In genomic region chr7:2374830-2375728, GRCh38 we compare ENCODE assay signal across 25 cellular contexts. TPM values are rescaled to one million over a fixed set of nuclear protein-coding genes. Genes with fewer than 3 reads are reported as not detected.
DNase-seq lines count a peak whose midpoint lies in the region; ATAC-seq, FAIRE-seq and TF ChIP-seq lines count a peak whose summit lies in the region.
"Had no signal": no experiment of that assay in that cellular context is flagged by ENCODE, and none has a peak within 500 bp of the region (broad histone marks: within the 10 kb centered on the region; RNA-seq: fewer than 3 reads in every experiment).

No MANE protein-coding gene starts in this region.

- in situ Hi-C loops in IMR-90 (cut with MboI; ENCODE audit: low sequenced_read_pairs): no loop called here
- in situ Hi-C loops in K562 (cut with MboI): no loop called here

- peaks cover 74% of the 10 kb centered on the region for H3K36me3 Mint-ChIP-seq in activated CD4-positive, alpha-beta T cell treated with anti-CD3 and anti-CD28 coated beads, Interleukin-2, amount 10 ng/mL, durations not matched to agents 7 days and 5 days (ENCODE audit: low read depth)

- H3K27ac Mint-ChIP-seq in activated CD4-positive, alpha-beta T cell treated with anti-CD3 and anti-CD28 coated beads, Interleukin-2, amount 10 ng/mL, durations not matched to agents 7 days and 5 days: no peak overlapping the region
- H3K27ac Mint-ChIP-seq: activated CD8-positive, alpha-beta T cell treated with anti-CD3 and anti-CD28 coated beads, Interleukin-2, amount 10 ng/mL, durations not matched to agents 7 days and 5 days had no signal

- dilution Hi-C loops in IMR-90 (cut with HindIII; ENCODE audit: low sequenced_read_pairs, unreplicated experiment): no loop called here

- H3K27ac ChIP-seq in A673 (ENCODE audit: low read depth, low read length, poor library complexity, severe bottlenecking) (no peak overlapping the region), IMR-90 (ENCODE audit: insufficient read depth, low read length) (no peak overlapping the region), K562 (ENCODE audit: extremely low read depth, low read depth, low read length) (no peak overlapping the region)
- H3K27ac ChIP-seq: brain microvascular endothelial cell, tibial nerve had no signal

- H3K56ac ChIP-seq in IMR-90 (ENCODE audit: extremely low read depth, insufficient read depth, low read length): no peak overlapping the region

- no peaks in the 10 kb centered on the region for H3K27me3 ChIP-seq in A673 (replicated peaks; ENCODE audit: insufficient read depth, low read depth, low read length, poor library complexity)
- H3K27me3 ChIP-seq in IMR-90 (ENCODE audit: control insufficient read depth, insufficient read depth, low read length): no peaks in the 10 kb centered on the region
- no peaks in the 10 kb centered on the region for H3K27me3 ChIP-seq in K562 (ENCODE audit: control insufficient read depth in 2 of 2, insufficient read depth in 2 of 2, low read length in 2 of 2)
- H3K27me3 ChIP-seq: brain microvascular endothelial cell, tibial nerve had no signal

- H4K5ac ChIP-seq in IMR-90 (ENCODE audit: low read depth, low read length): no peak overlapping the region

- no peak overlapping the region for H2AFZ ChIP-seq in IMR-90 (replicated peaks; ENCODE audit: low read length, poor library complexity)
- H2AFZ ChIP-seq in K562 (ENCODE audit: low read depth, low read length): no peak overlapping the region

- H3K4me1 ChIP-seq in A673 (ENCODE audit: insufficient read depth, low read length, poor library complexity, severe bottlenecking) (no peaks in the 10 kb centered on the region), IMR-90 (ENCODE audit: control insufficient read depth, insufficient read depth, low read length) (no peaks in the 10 kb centered on the region), K562 (replicated peaks in 1 of 2; ENCODE audit: control insufficient read depth in 2 of 2, insufficient read depth in 2 of 2, low read length in 2 of 2) (peaks cover 0 to 9% of the 10 kb centered on the region in 2 experiments; a peak in 1 of 5 replicates), mucosa of descending colon (ENCODE audit: low read depth) (no peaks in the 10 kb centered on the region)
- H3K4me1 ChIP-seq: tibial nerve had no signal

- H2AK9ac ChIP-seq in IMR-90 (replicated peaks; ENCODE audit: low read depth, low read length, poor library complexity): no peak overlapping the region

- H4K91ac ChIP-seq in IMR-90 (ENCODE audit: insufficient read depth, low read depth, low read length): no peak overlapping the region

- H2BK20ac ChIP-seq in IMR-90 (ENCODE audit: low read depth, low read length): no peak overlapping the region

- CTCF ChIA-PET in A673 (lab: Charles Lee): no interaction called here
- CTCF ChIA-PET in IMR-90 (lab: Yijun Ruan, JAX): no interaction called here
- CTCF ChIA-PET in K562 (lab: Yijun Ruan, JAX; ENCODE audit: low intra/inter-chr PET ratio): no interaction called here
- CTCF ChIA-PET in activated CD4-positive, alpha-beta T cell treated with anti-CD3 and anti-CD28 coated beads, Interleukin-2, amount 10 ng/mL, durations not matched to agents 7 days and 5 days (lab: Charles Lee): interaction anchor here (1.3 kb wide), 1 partner anchor 9 kb away, joined by 3 read pairs; no protein-coding TSS in a partner anchor

- no peak overlapping the region for H3K23ac ChIP-seq in IMR-90 (ENCODE audit: low read depth, low read length)

- no peak overlapping the region for H2BK15ac ChIP-seq in IMR-90 (ENCODE audit: low read depth, low read length)

- no peak overlapping the region for H2BK5ac ChIP-seq in IMR-90 (ENCODE audit: low read depth, low read length, poor library complexity, severe bottlenecking)

- DNase-seq in A673 (ENCODE audit: low spot score): no peak
- no peak for DNase-seq in IMR-90
- DNase-seq in K562 (ENCODE audit: extremely low read depth in 1 of 4, low spot score in 3 of 4): no peak
- DNase-seq in mucosa of descending colon: no peak
- no peak for DNase-seq in activated CD4-positive, alpha-beta T cell treated with anti-CD3 and anti-CD28 coated beads, Interleukin-2, amount 50 U/mL, for 4 hours
- DNase-seq in activated CD4-positive, alpha-beta T cell treated with anti-CD3 and anti-CD28 coated beads, Interleukin-2, amount 10 ng/mL, durations not matched to agents 7 days and 5 days: no peak
- no peak for DNase-seq in T-helper 9 cell
- DNase-seq: ACHN; activated CD8-positive, alpha-beta T cell treated with anti-CD3 and anti-CD28 coated beads, Interleukin-2, amount 10 ng/mL, durations not matched to agents 7 days and 5 days; activated gamma-delta T cell; activated T-cell treated with anti-CD3 and anti-CD28 coated beads for 4 hours; brain microvascular endothelial cell; DMS53; effector CD8-positive, alpha-beta T cell; erythroblast; kidney glomerular epithelial cell; NCI-H1105; NCI-H187 treated with DMSO at 0.1 percent for 48 hours; NCI-H526 treated with DMSO at 0.1 percent for 48 hours; T-helper 1 cell had no signal

- peaks cover 1% of the 10 kb centered on the region for H3K4me1 Mint-ChIP-seq in activated CD4-positive, alpha-beta T cell treated with anti-CD3 and anti-CD28 coated beads, Interleukin-2, amount 10 ng/mL, durations not matched to agents 7 days and 5 days

- no peak overlapping the region for H4K8ac ChIP-seq in IMR-90 (ENCODE audit: low read depth in 2 of 2, low read length in 2 of 2)

- H2BK120ac ChIP-seq in IMR-90 (ENCODE audit: low read depth, low read length): no peak overlapping the region

- ATAC-seq in IMR-90 (ENCODE audit: low read depth) (no peak), K562 (no peak), mucosa of descending colon (peak; percentile 7), HG03045 (IDR thresholded peaks at IDR 0.05; ENCODE audit: unreplicated experiment) (no peak)
- ATAC-seq: activated CD4-positive, CD25-positive, alpha-beta regulatory T cell treated with anti-CD3 and anti-CD28 coated beads, Interleukin-2, amount 50 U/mL, for 24 hours; activated CD8-positive, alpha-beta T cell treated with anti-CD3 and anti-CD28 coated beads, Interleukin-2, amount 10 ng/mL, durations not matched to agents 7 days and 5 days had no signal

- intact Hi-C loops in A673 (cut with micrococcal nuclease; ENCODE audit: unreplicated experiment): no loop called here
- intact Hi-C loops in IMR-90 (cut with micrococcal nuclease): no loop called here
- intact Hi-C loops in K562 (cut with micrococcal nuclease): loop anchor here (10.0 kb wide), 1 partner anchor 60 kb away; no protein-coding TSS in a partner anchor
- intact Hi-C loops in mucosa of descending colon (cut with DNase I, micrococcal nuclease): no loop called here

- no peaks in the 10 kb centered on the region for H3K27me3 Mint-ChIP-seq in activated CD4-positive, alpha-beta T cell treated with anti-CD3 and anti-CD28 coated beads, Interleukin-2, amount 10 ng/mL, durations not matched to agents 7 days and 5 days

- H3K79me1 ChIP-seq in IMR-90 (ENCODE audit: low read depth in 1 of 2, low read length in 2 of 2): peaks cover 23 to 55% of the 10 kb centered on the region in 2 experiments

- peaks cover 51% of the 10 kb centered on the region for H3K79me2 ChIP-seq in K562 (ENCODE audit: control insufficient read depth, insufficient read depth, low read length)

- no peak overlapping the region for H3K4me3 Mint-ChIP-seq in activated CD4-positive, alpha-beta T cell treated with anti-CD3 and anti-CD28 coated beads, Interleukin-2, amount 10 ng/mL, durations not matched to agents 7 days and 5 days
- H3K4me3 Mint-ChIP-seq: activated CD8-positive, alpha-beta T cell treated with anti-CD3 and anti-CD28 coated beads, Interleukin-2, amount 10 ng/mL, durations not matched to agents 7 days and 5 days had no signal

- no peaks in the 10 kb centered on the region for H3K9me3 ChIP-seq in A673 (ENCODE audit: low read depth, low read length, poor library complexity, severe bottlenecking)
- no peaks in the 10 kb centered on the region for H3K9me3 ChIP-seq in IMR-90 (ENCODE audit: control insufficient read depth, insufficient read depth, low read length)
- no peaks in the 10 kb centered on the region for H3K9me3 ChIP-seq in K562 (replicated peaks; ENCODE audit: control insufficient read depth, insufficient read depth, low read depth, low read length)
- no peaks in the 10 kb centered on the region for H3K9me3 ChIP-seq in mucosa of descending colon
- H3K9me3 ChIP-seq: tibial nerve had no signal

- FAIRE-seq in K562 (lab: Jason Lieb, UNC): no peak
- FAIRE-seq: colon, G401.6 had no signal

- H3K9me1 ChIP-seq in IMR-90 (ENCODE audit: insufficient read depth, low read length) (peaks cover 3% of the 10 kb centered on the region; the same call in 1 of the 2 replicates), K562 (ENCODE audit: control insufficient read depth, insufficient read depth, low read length) (no peaks in the 10 kb centered on the region)

- no peak overlapping the region for H3K14ac ChIP-seq in IMR-90 (replicated peaks; ENCODE audit: low read depth, low read length)

- no peak overlapping the region for H2AK5ac ChIP-seq in IMR-90 (ENCODE audit: low read depth, low read length)

- no peak for TF ChIP-seq EP300 in K562 (IDR thresholded peaks at IDR 0.05; ENCODE audit: low read length)

- TF ChIP-seq RAD21 in IMR-90 (IDR thresholded peaks at IDR 0.05; ENCODE audit: low read length) (no peak), K562 (CRISPR knock-in tag; conservative IDR thresholded peaks at IDR 0.05 in 1 of 2, IDR thresholded peaks at IDR 0.05 in 1 of 2) (no peak)

- TF ChIP-seq POLR2A in IMR-90 (IDR thresholded peaks at IDR 0.05; ENCODE audit: low read depth, low read length) (no peak), K562 (conservative IDR thresholded peaks at IDR 0.05) (no peak)

- H3K36me3 ChIP-seq in A673 (ENCODE audit: insufficient read depth, low read length, poor library complexity, severe bottlenecking): peaks cover 89% of the 10 kb centered on the region
- peaks cover 88% of the 10 kb centered on the region for H3K36me3 ChIP-seq in IMR-90 (ENCODE audit: control insufficient read depth, insufficient read depth, low read length)
- H3K36me3 ChIP-seq in K562 (ENCODE audit: control insufficient read depth, insufficient read depth, low read length): peaks cover 96% of the 10 kb centered on the region
- peaks cover 38% of the 10 kb centered on the region for H3K36me3 ChIP-seq in mucosa of descending colon (ENCODE audit: low read depth)

- TF ChIP-seq CTCF in A673 (conservative IDR thresholded peaks at IDR 0.05; ENCODE audit: low read depth, low read length) (0 out of 2 replicates have a peak, but pooled peaks have one; percentile 9), IMR-90 (conservative IDR thresholded peaks at IDR 0.05; ENCODE audit: low read depth, low read length) (no peak), K562 (IDR thresholded peaks at IDR 0.05 in 2 of 3, conservative IDR thresholded peaks at IDR 0.05 in 1 of 3; ENCODE audit: insufficient read depth in 2 of 3, low read depth in 1 of 3, low read length in 3 of 3) (no peak), mucosa of descending colon (IDR thresholded peaks at IDR 0.05) (no peak)

- 99% methylated on average over 18 of the region's 26 CpGs; no CpG with 5 or more reads in 1 of the 2 experiments for WGBS in IMR-90 (ENCODE audit: extremely low coverage in 2 of 2, insufficient read length in 1 of 2), 2 experiments
- 96% methylated on average over 26 of the region's 26 CpGs for WGBS in K562 (ENCODE audit: insufficient coverage, low coverage, missing lambda C conversion rate)

- H3K4me2 ChIP-seq in IMR-90 (ENCODE audit: low read depth, low read length) (no peak overlapping the region), K562 (ENCODE audit: insufficient read depth, low read length) (no peak overlapping the region)

- no peak overlapping the region for H3K4ac ChIP-seq in IMR-90 (ENCODE audit: low read depth, low read length)

- BruUV-seq in A673 (replicated peaks; lab: Mats Ljungman, UMichigan): no TSS peak
- no TSS peak for BruUV-seq in IMR-90 (replicated peaks; lab: Mats Ljungman, UMichigan)
- BruUV-seq in K562 (replicated peaks; lab: Mats Ljungman, UMichigan): no TSS peak

- no peak overlapping the region for H3K18ac ChIP-seq in IMR-90 (ENCODE audit: low read depth, low read length)

- H3K9ac ChIP-seq in IMR-90 (ENCODE audit: low read depth, low read length): no peak overlapping the region
- H3K9ac ChIP-seq in K562 (ENCODE audit: insufficient read depth in 1 of 2, low read depth in 2 of 2, low read length in 2 of 2): no peak overlapping the region

- no peaks in the 10 kb centered on the region for H3K9me3 Mint-ChIP-seq in activated CD4-positive, alpha-beta T cell treated with anti-CD3 and anti-CD28 coated beads, Interleukin-2, amount 10 ng/mL, durations not matched to agents 7 days and 5 days

- no peak overlapping the region for H3K4me3 ChIP-seq in A673 (ENCODE audit: low read depth, low read length, poor library complexity, severe bottlenecking)
- H3K4me3 ChIP-seq in IMR-90 (ENCODE audit: insufficient read depth, low read depth, low read length): no peak overlapping the region
- H3K4me3 ChIP-seq in K562: no peak overlapping the region
- H3K4me3 ChIP-seq in mucosa of descending colon: no peak overlapping the region
- H3K4me3 ChIP-seq: tibial nerve had no signal

- peaks cover 43% of the 10 kb centered on the region for H4K20me1 ChIP-seq in IMR-90 (ENCODE audit: insufficient read depth, low read length)
- H4K20me1 ChIP-seq in K562 (replicated peaks; ENCODE audit: control insufficient read depth, insufficient read depth, low read length): peaks cover 17% of the 10 kb centered on the region

- POLR2A ChIA-PET in A673 (lab: Charles Lee; ENCODE audit: low non-redundant PET): no interaction called here
- POLR2A ChIA-PET in IMR-90 (lab: Charles Lee; ENCODE audit: unreplicated experiment): no interaction called here
- POLR2A ChIA-PET in K562 (lab: Yijun Ruan, JAX): interaction anchor here (0.7 to 2.4 kb wide), 3 partner anchors 9 to 1071 kb away, joined by 3 to 10 read pairs (median 4); no protein-coding TSS in a partner anchor
- POLR2A ChIA-PET in activated CD4-positive, alpha-beta T cell treated with anti-CD3 and anti-CD28 coated beads, Interleukin-2, amount 10 ng/mL, durations not matched to agents 7 days and 5 days (lab: Charles Lee): no interaction called here

RNA-seq across cellular contexts. Expression of gene EIF3B, which starts 20.5 kb away (rescaled TPM):
- total RNA-seq in A673 (2021) (356 and 364 TPM in 2 replicates), IMR-90 (2012; rRNA removed) (201 and 211 TPM in 2 replicates), K562 (2014; rRNA removed) (334 and 358 TPM in 2 replicates), K562 (2014; rRNA removed; fragmentation: Illumina TruSeq; extraction: Trizol) (357 and 410 TPM in 2 replicates), K562 (2015; rRNA removed; fragmentation: Illumina TruSeq; extraction: Trizol) (407 and 420 TPM in 2 replicates), K562 (2021) (387 and 416 TPM in 2 replicates), mucosa of descending colon (100 to 1,000 TPM in 2 of 3 donors, 10 to 100 TPM in 1; 91.6 to 127 (median 110) TPM)
- polyA plus RNA-seq in IMR-90 (2012; rRNA removed) (105 and 107 TPM in 2 replicates), K562 (2011; rRNA removed) (216 and 279 TPM in 2 replicates), K562 (2014; fragmentation: Illumina TruSeq; extraction: Trizol) (494 and 496 TPM in 2 replicates), K562 (2014; fragmentation: Nextera tagmentation; extraction: Ambion mirVana) (10 to 100 TPM; 25.9 to 57.6 TPM), K562 (2014; rRNA removed) (263 and 278 TPM in 2 replicates)
- 68.3 and 87.5 TPM in 2 replicates for polyA plus RNA-seq in IMR-90 (2012; cell fraction: cytosol; rRNA removed)
- 232 and 274 TPM in 2 replicates for polyA plus RNA-seq in IMR-90 (2012; cell fraction: nucleus; rRNA removed; ENCODE audit: low replicate concordance)
- total RNA-seq in K562 (2011; cell fraction: chromatin; rRNA removed; ENCODE audit: low replicate concordance): 583 and 880 TPM in 2 replicates
- 353 and 358 TPM in 2 replicates for total RNA-seq in K562 (2011; cell fraction: nucleolus; rRNA removed)
- total RNA-seq in K562 (2011; cell fraction: nucleoplasm; rRNA removed): 465 and 579 TPM in 2 replicates
- polyA plus RNA-seq in K562 (2011; cell fraction: cytosol; rRNA removed): 139 and 199 TPM in 2 replicates
- 409 and 424 TPM in 2 replicates for polyA plus RNA-seq in K562 (2011; cell fraction: nucleus; rRNA removed)
- polyA plus RNA-seq in K562 (2012): 202 and 329 TPM in 2 replicates
- 295 and 299 TPM in 2 replicates for polyA minus RNA-seq in K562 (2011; rRNA and poly(A)+ RNA removed)
- polyA minus RNA-seq in K562 (2011; cell fraction: cytosol; rRNA and poly(A)+ RNA removed): 126 and 190 TPM in 2 replicates
- 97.9 and 165 TPM in 2 replicates for polyA minus RNA-seq in K562 (2011; cell fraction: nucleus; rRNA and poly(A)+ RNA removed)
- 100 to 1,000 TPM; 148 to 158 TPM for total RNA-seq in activated CD4-positive, alpha-beta T cell treated with anti-CD3 and anti-CD28 coated beads, Interleukin-2, amount 10 ng/mL, durations not matched to agents 7 days and 5 days

RNA-seq across cellular contexts. Expression of gene CHST12, which starts 28.3 kb away (rescaled TPM):
- total RNA-seq in A673 (2021): 19.7 and 21.8 TPM in 2 replicates
- 3.8 and 4.7 TPM in 2 replicates for total RNA-seq in IMR-90 (2012; rRNA removed)
- polyA plus RNA-seq in IMR-90 (2012; rRNA removed): 27.0 and 31.6 TPM in 2 replicates
- 26.1 and 46.6 TPM in 2 replicates for polyA plus RNA-seq in IMR-90 (2012; cell fraction: cytosol; rRNA removed)
- 11.2 and 24.6 TPM in 2 replicates for polyA plus RNA-seq in IMR-90 (2012; cell fraction: nucleus; rRNA removed; ENCODE audit: low replicate concordance)
- 5.2 and 11.8 TPM in 2 replicates for total RNA-seq in K562 (2011; cell fraction: chromatin; rRNA removed; ENCODE audit: low replicate concordance)
- total RNA-seq in K562 (2011; cell fraction: nucleolus; rRNA removed): 6.2 and 7.2 TPM in 2 replicates
- total RNA-seq in K562 (2011; cell fraction: nucleoplasm; rRNA removed): 5.4 and 5.7 TPM in 2 replicates
- total RNA-seq in K562 (2014; rRNA removed): 8.2 and 8.9 TPM in 2 replicates
- 0.84 and 1.1 TPM in 2 replicates for total RNA-seq in K562 (2014; rRNA removed; fragmentation: Illumina TruSeq; extraction: Trizol)
- 4.0 and 4.2 TPM in 2 replicates for total RNA-seq in K562 (2015; rRNA removed; fragmentation: Illumina TruSeq; extraction: Trizol)
- 17.3 and 19.8 TPM in 2 replicates for total RNA-seq in K562 (2021)
- 3.6 and 6.8 TPM in 2 replicates for polyA plus RNA-seq in K562 (2011; rRNA removed)
- polyA plus RNA-seq in K562 (2011; cell fraction: cytosol; rRNA removed): 10.4 and 21.4 TPM in 2 replicates
- 5.1 and 6.2 TPM in 2 replicates for polyA plus RNA-seq in K562 (2011; cell fraction: nucleus; rRNA removed)
- 10.2 and 24.4 TPM in 2 replicates for polyA plus RNA-seq in K562 (2012)
- polyA plus RNA-seq in K562 (2014; fragmentation: Illumina TruSeq; extraction: Trizol): 2.1 and 5.7 TPM in 2 replicates
- under 1 TPM; 0.18 to 0.24 TPM for polyA plus RNA-seq in K562 (2014; fragmentation: Nextera tagmentation; extraction: Ambion mirVana)
- 10.3 and 10.6 TPM in 2 replicates for polyA plus RNA-seq in K562 (2014; rRNA removed)
- polyA minus RNA-seq in K562 (2011; rRNA and poly(A)+ RNA removed): 1.3 and 1.8 TPM in 2 replicates
- polyA minus RNA-seq in K562 (2011; cell fraction: cytosol; rRNA and poly(A)+ RNA removed): 6.8 and 9.4 TPM in 2 replicates
- polyA minus RNA-seq in K562 (2011; cell fraction: nucleus; rRNA and poly(A)+ RNA removed): 1.6 and 2.2 TPM in 2 replicates
- total RNA-seq in mucosa of descending colon: 10 to 100 TPM; 10.7 to 20.9 (median 12.2) TPM
- total RNA-seq in activated CD4-positive, alpha-beta T cell treated with anti-CD3 and anti-CD28 coated beads, Interleukin-2, amount 10 ng/mL, durations not matched to agents 7 days and 5 days: 10 to 100 TPM; 40.7 to 44.8 TPM
